ENCODE assay signal across 9 cellular contexts in genomic region chr1:47351305-47351704, GRCh38.
A peak's percentile ranks its signal among the peaks of the same experiment; 100 is the strongest.
DNase-seq lines count a peak whose midpoint lies in the region; ATAC-seq, FAIRE-seq and TF ChIP-seq lines count a peak whose summit lies in the region.
"Had no signal": no experiment of that assay in that cellular context is flagged by ENCODE, and none has a peak within 500 bp of the region (broad histone marks: within the 10 kb centered on the region; RNA-seq: fewer than 3 reads in every experiment).

No MANE protein-coding gene starts in this region.

- FAIRE-seq in H54 (lab: Jason Lieb, UNC): no peak

- TF ChIP-seq POLR2A in H54 (IDR thresholded peaks at IDR 0.05; ENCODE audit: low read depth, low read length): no peak

- peak; percentile 94 for ATAC-seq in GM18517 (IDR thresholded peaks at IDR 0.05; ENCODE audit: unreplicated experiment)
- ATAC-seq in GM21576 (IDR thresholded peaks at IDR 0.05; ENCODE audit: unreplicated experiment): peak; percentile 67
- peak; percentile 93 for ATAC-seq in HG03558 (IDR thresholded peaks at IDR 0.05; ENCODE audit: extremely low read depth, unreplicated experiment)

- DNase-seq in fibroblast of peridontal ligament (ENCODE audit: extremely low read depth) (peak; percentile 55), GM03348 (ENCODE audit: low spot score) (no peak), H54 (ENCODE audit: insufficient read length, low spot score) (no peak), foreskin melanocyte (no peak)
- DNase-seq in activated CD4-positive, alpha-beta T cell treated with anti-CD3 and anti-CD28 coated beads, Interleukin-2, amount 50 U/mL, for 4 hours: no peak
- DNase-seq: NCI-H1092 treated with DMSO at 0.1 percent for 48 hours had no signal
